8 cellular contexts compared by ENCODE assay signal in the genomic region with DNA sequence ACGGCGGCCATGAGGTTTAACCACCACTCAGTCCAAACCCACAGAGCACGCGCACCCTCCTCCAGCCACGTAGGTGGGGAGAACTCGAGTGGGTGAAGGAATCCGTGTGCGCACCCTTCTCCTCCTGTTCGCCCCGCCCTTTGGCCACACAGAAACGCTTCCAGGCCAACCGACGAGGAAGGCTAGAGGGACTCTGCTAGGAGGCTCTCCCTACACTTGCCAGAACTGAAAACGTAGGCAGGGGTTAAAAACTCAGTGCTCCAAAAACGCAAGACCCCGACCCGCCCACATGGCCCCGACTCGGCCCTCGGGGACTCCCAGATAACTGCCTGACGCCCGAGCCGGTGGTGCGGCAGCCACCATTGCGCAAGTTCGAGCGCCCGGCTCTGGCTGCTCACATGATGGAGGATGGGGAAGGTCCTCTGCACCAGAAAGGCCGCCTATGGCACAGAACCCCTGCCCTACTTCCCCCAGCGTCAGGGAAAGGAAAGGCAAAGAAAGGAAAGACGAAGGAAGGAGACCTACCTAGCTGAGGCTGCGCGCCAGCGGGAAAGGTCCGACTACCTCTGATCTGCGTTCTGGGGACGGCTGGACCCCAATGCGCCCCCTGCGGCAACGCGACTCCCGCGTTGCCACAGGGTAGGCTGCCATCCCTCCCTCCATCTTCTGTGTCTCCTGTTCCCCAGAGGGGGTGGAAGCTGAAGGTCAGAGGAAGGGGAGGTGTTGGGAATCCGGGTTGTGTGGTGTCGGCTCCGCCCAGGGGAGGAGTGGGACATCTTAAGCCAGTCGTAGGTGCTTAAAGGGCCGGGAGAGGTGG.
A peak's percentile ranks its signal among the peaks of the same experiment; 100 is the strongest.
DNase-seq lines count a peak whose midpoint lies in the region; ATAC-seq, FAIRE-seq and TF ChIP-seq lines count a peak whose summit lies in the region.

No MANE protein-coding gene starts in this region.

- TF ChIP-seq POLR2A in body of pancreas (IDR thresholded peaks at IDR 0.05) (peak in 1 of 3 donors; percentile 31), spleen (IDR thresholded peaks at IDR 0.05) (no peak)

- intact Hi-C loops in body of pancreas (cut with DNase I): no loop called here
- intact Hi-C loops in spleen (cut with DNase I; ENCODE audit: low total_unique reads): no loop called here

- ATAC-seq in GM18498 (IDR thresholded peaks at IDR 0.05; ENCODE audit: unreplicated experiment) (peak; percentile 79), HG02870 (IDR thresholded peaks at IDR 0.05; ENCODE audit: unreplicated experiment) (peak; percentile 76), body of pancreas (peak; percentile 83), GM19324 (IDR thresholded peaks at IDR 0.05; ENCODE audit: low FRiP score, unreplicated experiment) (no peak)

- TF ChIP-seq CTCF in body of pancreas (IDR thresholded peaks at IDR 0.05): no peak
- no peak for TF ChIP-seq CTCF in spleen (IDR thresholded peaks at IDR 0.05 in 8 of 11, conservative IDR thresholded peaks at IDR 0.05 in 3 of 11)
- no peak for TF ChIP-seq CTCF in D721Med (IDR thresholded peaks at IDR 0.05; ENCODE audit: insufficient read depth, missing control alignments)

- no peak for FAIRE-seq in D721Med (lab: Jason Lieb, UNC)

- no peaks in the 10 kb centered on the region for H3K36me3 ChIP-seq in body of pancreas (replicated peaks in 1 of 2; ENCODE audit: insufficient read depth in 1 of 2, low read depth in 2 of 2)
- no peaks in the 10 kb centered on the region for H3K36me3 ChIP-seq in iPS-20b (ENCODE audit: insufficient read depth, low read depth, low read length)
- no peaks in the 10 kb centered on the region for H3K36me3 ChIP-seq in spleen

- WGBS in body of pancreas, 2 donors: 0 to 1% methylated on average over 21 to 48 of the region's 48 CpGs
- WGBS in spleen, 5 donors: 1 to 21% (median 5%) methylated on average over 15 to 48 of the region's 48 CpGs

- H3K9me3 ChIP-seq in body of pancreas (no peaks in the 10 kb centered on the region), iPS-20b (ENCODE audit: insufficient read depth, low read depth, low read length) (no peaks in the 10 kb centered on the region), spleen (peaks cover 0 to 2% (median 0%) of the 10 kb centered on the region in 8 donors)

- H3K27ac ChIP-seq in body of pancreas: peak overlapping the region in 3 of 4 donors; percentile 50 to 68 (median 59)
- peak overlapping the region; percentile 86 for H3K27ac ChIP-seq in iPS-20b (ENCODE audit: low read length)
- peak overlapping the region in 5 of 8 donors; percentile 32 to 58 (median 43) for H3K27ac ChIP-seq in spleen

- H3K9ac ChIP-seq in iPS-20b (ENCODE audit: low read depth, low read length): peak overlapping the region; percentile 93

- H3K4me1 ChIP-seq in body of pancreas (no peaks in the 10 kb centered on the region), iPS-20b (ENCODE audit: insufficient read depth, low read length) (peaks cover 9% of the 10 kb centered on the region; the same call in 1 of the 2 replicates), spleen (no peaks in the 10 kb centered on the region)

- H3K4me3 ChIP-seq in body of pancreas (peak overlapping the region; percentile 11 to 45), iPS-20b (ENCODE audit: low read length) (peak overlapping the region; percentile 90), spleen (peak overlapping the region; percentile 23 to 65 (median 34))

- DNase-seq in NCI-H2107 treated with DMSO at 0.1 percent for 48 hours (lab: John Stamatoyannopoulos, UW; ENCODE audit: unreplicated experiment): peak; percentile 68
- peak; percentile 22 to 43 (median 40) for DNase-seq in body of pancreas
- no peak for DNase-seq in spleen
- DNase-seq in D721Med (ENCODE audit: insufficient read length, low spot score): no peak

- H3K27me3 ChIP-seq in body of pancreas (no peaks in the 10 kb centered on the region), iPS-20b (ENCODE audit: insufficient read depth, low read length) (no peaks in the 10 kb centered on the region), spleen (replicated peaks in 1 of 7) (peaks cover 0 to 24% (median 8%) of the 10 kb centered on the region in 7 donors)

Comparison
In these comparisons a context has a peak if more than half of its experiments do, and no peak if none do; other contexts are left out.
1. DNase-seq: peak in NCI-H2107 treated with DMSO at 0.1 percent for 48 hours (single experiment) and body of pancreas (4 of 4); none in spleen (single experiment) and D721Med (single experiment).
2. H3K4me3 ChIP-seq: peak in every context shown above with its lines; median percentile 90 in iPS-20b; 34 in spleen; 28 in body of pancreas.
3. Peak in every context shown above with its lines, with median percentiles within 50 percentile points of each other: H3K27ac ChIP-seq.